In genomic region chr3:12627371-12627770, GRCh38 we compare ENCODE assay signal across 21 cellular contexts. TPM values are rescaled to one million over a fixed set of nuclear protein-coding genes. Genes with fewer than 3 reads are reported as not detected.
DNase-seq lines count a peak whose midpoint lies in the region; ATAC-seq and TF ChIP-seq lines count a peak whose summit lies in the region.
"Had no signal": no experiment of that assay in that cellular context is flagged by ENCODE, and none has a peak within 500 bp of the region (broad histone marks: within the 10 kb centered on the region; RNA-seq: fewer than 3 reads in every experiment).

No MANE protein-coding gene starts in this region.

- H3K4me1 Mint-ChIP-seq in stimulated activated naive CD8-positive, alpha-beta T cell treated with anti-CD3 and anti-CD28 coated beads, Interleukin-15, amount 100 ng/mL, for 72 hours, result peaks cover 64% of the 10 kb centered on the region

- H3K9me3 ChIP-seq in heart left ventricle (no peaks in the 10 kb centered on the region), right cardiac atrium (ENCODE audit: control insufficient read depth, low read length) (no peaks in the 10 kb centered on the region)
- H3K9me3 ChIP-seq: uterus had no signal

- H3K4me3 ChIP-seq in heart left ventricle (no peak overlapping the region), right cardiac atrium (ENCODE audit: low read length) (no peak overlapping the region)
- H3K4me3 ChIP-seq: neural progenitor cell, uterus had no signal

- no peaks in the 10 kb centered on the region for H3K27me3 Mint-ChIP-seq in stimulated activated naive CD8-positive, alpha-beta T cell treated with anti-CD3 and anti-CD28 coated beads, Interleukin-15, amount 100 ng/mL, for 72 hours
- H3K27me3 Mint-ChIP-seq: activated CD4-positive, alpha-beta T cell treated with anti-CD3 and anti-CD28 coated beads, Interleukin-2, amount 10 ng/mL, durations not matched to agents 7 days and 5 days had no signal

- TF ChIP-seq POLR2A in heart left ventricle (IDR thresholded peaks at IDR 0.05), result no peak
- no peak for TF ChIP-seq POLR2A in erythroblast (IDR thresholded peaks at IDR 0.05; ENCODE audit: low read length)

- intact Hi-C loops in heart left ventricle (cut with DNase I), result loop anchor here in 2 of 10 donors (5.0 kb wide), 1 partner anchor 35 kb away; the partner anchor contains the start of gene RAF1 (in 2 of the 2)
- intact Hi-C loops in right cardiac atrium (cut with DNase I), result no loop called here

- H3K27ac Mint-ChIP-seq in stimulated activated naive CD8-positive, alpha-beta T cell treated with anti-CD3 and anti-CD28 coated beads, Interleukin-15, amount 100 ng/mL, for 72 hours, result peak overlapping the region in 1 of 2 donors; percentile 68
- H3K27ac Mint-ChIP-seq: activated CD4-positive, alpha-beta T cell treated with anti-CD3 and anti-CD28 coated beads, Interleukin-2, amount 10 ng/mL, durations not matched to agents 7 days and 5 days; neural progenitor cell had no signal

- no peak for DNase-seq in heart left ventricle
- no peak for DNase-seq in right cardiac atrium
- DNase-seq in OCI-M1 (lab: John Stamatoyannopoulos, UW), result peak; percentile 50
- peak; percentile 37 to 47 for DNase-seq in erythroblast (lab: John Stamatoyannopoulos, UW)
- DNase-seq in stimulated activated naive CD8-positive, alpha-beta T cell treated with anti-CD3 and anti-CD28 coated beads, Interleukin-15, amount 100 ng/mL, for 72 hours, result no peak
- DNase-seq in activated CD8-positive, alpha-beta memory T cell treated with anti-CD3 and anti-CD28 coated beads, Interleukin-2, amount 50 U/mL, for 48 hours, result no peak
- DNase-seq in NCI-H2081 treated with DMSO at 0.1 percent for 48 hours (lab: John Stamatoyannopoulos, UW), result no peak
- DNase-seq: activated CD4-positive, alpha-beta T cell treated with anti-CD3 and anti-CD28 coated beads, Interleukin-2, amount 10 ng/mL, durations not matched to agents 7 days and 5 days; amygdala; cerebellar nuclear complex; hippocampal formation; kidney; mesenchymal stem cell; NCI-H2029; NCI-H524; retina; SIG-M5; uterus had no signal

- TF ChIP-seq CTCF in heart left ventricle (IDR thresholded peaks at IDR 0.05), result no peak

- H3K4me1 ChIP-seq in heart left ventricle (peaks cover 4 to 82% (median 55%) of the 10 kb centered on the region in 12 donors), right cardiac atrium (ENCODE audit: control insufficient read depth, insufficient read depth, low read length) (peaks cover 16% of the 10 kb centered on the region)

- no peaks in the 10 kb centered on the region for H3K9me3 Mint-ChIP-seq in stimulated activated naive CD8-positive, alpha-beta T cell treated with anti-CD3 and anti-CD28 coated beads, Interleukin-15, amount 100 ng/mL, for 72 hours
- H3K9me3 Mint-ChIP-seq: activated CD4-positive, alpha-beta T cell treated with anti-CD3 and anti-CD28 coated beads, Interleukin-2, amount 10 ng/mL, durations not matched to agents 7 days and 5 days; neural progenitor cell had no signal

- H3K36me3 ChIP-seq in heart left ventricle, result no peaks in the 10 kb centered on the region
- H3K36me3 ChIP-seq: neural progenitor cell, uterus had no signal

- peak overlapping the region in 10 of 12 donors; percentile 6 to 81 (median 48) for H3K27ac ChIP-seq in heart left ventricle
- no peak overlapping the region for H3K27ac ChIP-seq in right cardiac atrium (ENCODE audit: low read length)
- H3K27ac ChIP-seq: neural progenitor cell, uterus had no signal

- WGBS in heart left ventricle, 4 donors, result 47 to 55% (median 50%) methylated on average over 4 of the region's 4 CpGs
- 53% methylated on average over 4 of the region's 4 CpGs for WGBS in right cardiac atrium

- no peak for ATAC-seq in heart left ventricle
- no peak for ATAC-seq in right cardiac atrium
- ATAC-seq in stimulated activated naive CD8-positive, alpha-beta T cell treated with anti-CD3 and anti-CD28 coated beads, Interleukin-15, amount 100 ng/mL, for 72 hours, result peak; percentile 49
- no peak for ATAC-seq in GM21390 (IDR thresholded peaks at IDR 0.05; ENCODE audit: unreplicated experiment)
- ATAC-seq: HepG2 had no signal

- H3K4me3 Mint-ChIP-seq in stimulated activated naive CD8-positive, alpha-beta T cell treated with anti-CD3 and anti-CD28 coated beads, Interleukin-15, amount 100 ng/mL, for 72 hours, result no peak overlapping the region
- H3K4me3 Mint-ChIP-seq: activated CD4-positive, alpha-beta T cell treated with anti-CD3 and anti-CD28 coated beads, Interleukin-2, amount 10 ng/mL, durations not matched to agents 7 days and 5 days; neural progenitor cell had no signal

- H3K27me3 ChIP-seq in heart left ventricle (no peaks in the 10 kb centered on the region), right cardiac atrium (ENCODE audit: control insufficient read depth, insufficient read depth) (no peaks in the 10 kb centered on the region)
- H3K27me3 ChIP-seq: neural progenitor cell, uterus had no signal

RNA-seq across cellular contexts. Expression of gene RAF1, which starts 36.5 kb away (rescaled TPM):
- total RNA-seq in heart left ventricle (100 to 1,000 TPM in 8 of 9 donors, 10 to 100 TPM in 1; 99.2 to 197 (median 135) TPM), right cardiac atrium (100 to 1,000 TPM; 130 to 146 (median 142) TPM)
- polyA plus RNA-seq in heart left ventricle (100 to 1,000 TPM in 1 of 2 donors, 10 to 100 TPM in 1; 62.7 to 159 TPM), right cardiac atrium (88.0 TPM)

Comparison
In these comparisons a context has a peak if more than half of its experiments do, and no peak if none do; other contexts are left out.
1. DNase-seq: peak in OCI-M1 (single experiment) and erythroblast (2 of 2); none in heart left ventricle (0 of 5), right cardiac atrium (0 of 3), stimulated activated naive CD8-positive, alpha-beta T cell treated with anti-CD3 and anti-CD28 coated beads, Interleukin-15, amount 100 ng/mL, for 72 hours (0 of 2), activated CD8-positive, alpha-beta memory T cell treated with anti-CD3 and anti-CD28 coated beads, Interleukin-2, amount 50 U/mL, for 48 hours (single experiment) and NCI-H2081 treated with DMSO at 0.1 percent for 48 hours (single experiment).